ENCODE assay signal across 8 cellular contexts in genomic region chr20:59939879-59940128, GRCh38. TPM values are rescaled to one million over a fixed set of nuclear protein-coding genes. Genes with fewer than 3 reads are reported as not detected.
DNase-seq lines count a peak whose midpoint lies in the region; ATAC-seq lines count a peak whose summit lies in the region.

No MANE protein-coding gene starts in this region.

- H3K27me3 ChIP-seq in HUES48 (ENCODE audit: control insufficient read depth, insufficient read depth, low read length) (peaks cover 25% of the 10 kb centered on the region), mesendoderm (ENCODE audit: insufficient read depth, low read length, poor library complexity) (no peaks in the 10 kb centered on the region), aorta (ENCODE audit: control insufficient read depth in 1 of 2, insufficient read depth in 2 of 2, low read length in 1 of 2) (no peaks in the 10 kb centered on the region)

- H2BK15ac ChIP-seq in mesendoderm (replicated peaks; ENCODE audit: low read depth): no peak overlapping the region

- H3K4me3 ChIP-seq in HUES48 (ENCODE audit: low read depth, low read length): peak overlapping the region; percentile 75
- peak overlapping the region; percentile 38 for H3K4me3 ChIP-seq in mesendoderm (ENCODE audit: low read length)
- H3K4me3 ChIP-seq in aorta (ENCODE audit: low read length in 2 of 2): peak overlapping the region; percentile 35 to 89

- H3K9ac ChIP-seq in HUES48 (ENCODE audit: low read depth, low read length) (0 out of 2 replicates have a peak overlapping the region, but pooled peaks have one; percentile 91), mesendoderm (ENCODE audit: low read length) (peak overlapping the region; percentile 58)

- ATAC-seq in GM21526 (IDR thresholded peaks at IDR 0.05; ENCODE audit: low FRiP score, unreplicated experiment) (peak; percentile 37), aorta (ENCODE audit: low FRiP score) (peak; percentile 55)

- H3K79me2 ChIP-seq in mesendoderm (ENCODE audit: control insufficient read depth, insufficient read depth, low read length): no peaks in the 10 kb centered on the region

- peak overlapping the region; percentile 18 for H3K4ac ChIP-seq in mesendoderm (ENCODE audit: low read depth, low read length)

- H4K5ac ChIP-seq in mesendoderm (ENCODE audit: low read length): no peak overlapping the region

- intact Hi-C loops in aorta (cut with DNase I): no loop called here

- H2BK120ac ChIP-seq in mesendoderm (ENCODE audit: low read depth, low read length): no peak overlapping the region

- no peak overlapping the region for H4K8ac ChIP-seq in mesendoderm (ENCODE audit: low read depth, low read length)

- H3K79me1 ChIP-seq in mesendoderm (ENCODE audit: low read length): no peaks in the 10 kb centered on the region

- H3K23ac ChIP-seq in mesendoderm (ENCODE audit: low read length): no peak overlapping the region

- peaks cover 11% of the 10 kb centered on the region for H3K4me1 ChIP-seq in HUES48 (ENCODE audit: control insufficient read depth, insufficient read depth, low read length)
- H3K4me1 ChIP-seq in mesendoderm (ENCODE audit: control insufficient read depth, low read depth, low read length): no peaks in the 10 kb centered on the region
- H3K4me1 ChIP-seq in aorta (ENCODE audit: control insufficient read depth in 1 of 2, insufficient read depth in 2 of 2, low read length in 2 of 2): no peaks in the 10 kb centered on the region

- H2BK5ac ChIP-seq in mesendoderm (ENCODE audit: low read length): no peak overlapping the region

- H3K4me2 ChIP-seq in mesendoderm (ENCODE audit: low read length): peak overlapping the region; percentile 8

- H3K9me3 ChIP-seq in HUES48 (ENCODE audit: control insufficient read depth, insufficient read depth, low read length): peaks cover 5% of the 10 kb centered on the region
- H3K9me3 ChIP-seq in aorta (ENCODE audit: control insufficient read depth, low read length): no peaks in the 10 kb centered on the region

- no peak overlapping the region for H2AK5ac ChIP-seq in mesendoderm (ENCODE audit: low read length)

- peak overlapping the region; percentile 63 for H3K56ac ChIP-seq in mesendoderm (ENCODE audit: low read length)

- peak overlapping the region; percentile 91 for H3K18ac ChIP-seq in mesendoderm (ENCODE audit: low read length)

- WGBS in mesendoderm (ENCODE audit: extremely low coverage, insufficient coverage, low lambda C conversion rate): no CpG with 5 or more reads among the region's 24 CpGs
- WGBS in aorta, 2 donors: 0% methylated on average over 24 of the region's 24 CpGs

- H3K36me3 ChIP-seq in HUES48 (ENCODE audit: control insufficient read depth, insufficient read depth, low read length): peaks cover 31% of the 10 kb centered on the region
- H3K36me3 ChIP-seq in mesendoderm (ENCODE audit: control insufficient read depth, insufficient read depth, low read length): no peaks in the 10 kb centered on the region
- peaks cover 0 to 4% of the 10 kb centered on the region in 2 donors for H3K36me3 ChIP-seq in aorta (ENCODE audit: control insufficient read depth in 1 of 2, insufficient read depth in 2 of 2, low read length in 1 of 2)

- peak overlapping the region; percentile 92 for H3K27ac ChIP-seq in HUES48 (ENCODE audit: low read depth, low read length)
- H3K27ac ChIP-seq in caudate nucleus (ENCODE audit: low read depth, low read length): peak overlapping the region; percentile 99
- peak overlapping the region; percentile 47 for H3K27ac ChIP-seq in mesendoderm (ENCODE audit: low read depth, low read length)
- peak overlapping the region in 1 of 2 donors; percentile 92 for H3K27ac ChIP-seq in aorta (ENCODE audit: low read depth in 1 of 2, low read length in 2 of 2)

- DNase-seq in D341Med (ENCODE audit: low spot score) (peak; percentile 53), caudate nucleus (lab: John Stamatoyannopoulos, UW) (no peak), mesendoderm (no peak), aorta (peak; percentile 71 to 81), NCI-H2196 treated with DMSO at 0.1 percent for 48 hours (lab: John Stamatoyannopoulos, UW; ENCODE audit: unreplicated experiment) (no peak), NCI-H1694 treated with DMSO at 0.1 percent for 48 hours (lab: John Stamatoyannopoulos, UW) (no peak)

RNA-seq across cellular contexts. Expression of gene PPP1R3D, which starts 0.3 kb away (rescaled TPM):
- 1.5 TPM for polyA plus RNA-seq in mesendoderm (2013, experiment 1 of 2)
- polyA plus RNA-seq in mesendoderm (2013, experiment 2 of 2): 1.8 TPM
- total RNA-seq in aorta: 1 to 10 TPM; 8.0 to 8.3 TPM
- polyA plus RNA-seq in aorta: 1 to 10 TPM; 2.5 to 4.4 TPM

RNA-seq across cellular contexts. Expression of gene FAM217B, which starts 0.4 kb away (rescaled TPM):
- 19.3 TPM for polyA plus RNA-seq in mesendoderm (2013, experiment 1 of 2)
- 19.1 TPM for polyA plus RNA-seq in mesendoderm (2013, experiment 2 of 2)
- 10 to 100 TPM in 1 of 2 donors, 1 to 10 TPM in 1; 8.7 to 16.6 TPM for total RNA-seq in aorta
- polyA plus RNA-seq in aorta: 1 to 10 TPM; 5.4 to 5.6 TPM

RNA-seq across cellular contexts. Expression of gene SYCP2, which starts 6.4 kb away (rescaled TPM):
- polyA plus RNA-seq in mesendoderm (2013, experiment 1 of 2): 0.18 TPM
- polyA plus RNA-seq in mesendoderm (2013, experiment 2 of 2): 0.35 TPM
- total RNA-seq in aorta: 1 to 10 TPM; 2.4 to 5.6 TPM
- polyA plus RNA-seq in aorta: 1 to 10 TPM in 1 of 2 donors, under 1 TPM in 1; 0.38 to 5.9 TPM

RNA-seq across cellular contexts. Expression of gene CDH26, which starts 18.4 kb away (rescaled TPM):
- polyA plus RNA-seq in mesendoderm (2013, experiment 1 of 2): 3.1 TPM
- 3.2 TPM for polyA plus RNA-seq in mesendoderm (2013, experiment 2 of 2)
- total RNA-seq in aorta: 1 to 10 TPM; 2.8 to 4.5 TPM
- 1 to 10 TPM in 1 of 2 donors, not detected in 1; 1.2 TPM for polyA plus RNA-seq in aorta

Comparison
In these comparisons a context has a peak if more than half of its experiments do, and no peak if none do; other contexts are left out.
1. DNase-seq: peak in D341Med (single experiment) and aorta (2 of 2); none in caudate nucleus (0 of 61), mesendoderm (single experiment), NCI-H2196 treated with DMSO at 0.1 percent for 48 hours (single experiment) and NCI-H1694 treated with DMSO at 0.1 percent for 48 hours (single experiment).
2. Peak in every context shown above with its lines, with median percentiles within 50 percentile points of each other: H3K4me3 ChIP-seq.